ENCODE assay signal across 8 cellular contexts in the genomic region with DNA sequence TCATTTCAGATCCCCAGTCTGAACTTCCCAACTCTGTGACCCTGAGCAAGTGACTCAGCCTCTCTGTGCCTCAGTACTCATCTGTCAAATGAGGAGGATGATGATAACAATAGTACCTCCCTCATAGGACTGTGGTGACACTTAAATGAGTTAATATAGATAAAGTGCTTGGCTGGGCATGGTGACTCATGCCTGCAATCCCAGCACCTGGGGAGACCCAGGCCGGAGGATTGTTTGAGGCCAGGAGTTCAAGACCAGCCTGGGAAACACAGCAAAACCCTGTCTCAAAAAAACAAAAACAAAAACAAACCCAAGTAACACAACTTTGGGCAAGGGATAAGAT. TPM values are rescaled to one million over a fixed set of nuclear protein-coding genes. Genes with fewer than 3 reads are reported as not detected.
DNase-seq lines count a peak whose midpoint lies in the region; ATAC-seq and TF ChIP-seq lines count a peak whose summit lies in the region.

No MANE protein-coding gene starts in this region.

- H3K4me1 Mint-ChIP-seq in HFFc6 (ENCODE audit: low read depth) = peaks cover 70% of the 10 kb centered on the region
- H3K4me1 Mint-ChIP-seq in T-cell = peaks cover 89 to 93% (median 89%) of the 10 kb centered on the region in 3 donors

- H3K36me3 Mint-ChIP-seq in HFFc6 (ENCODE audit: low read depth) = no peaks in the 10 kb centered on the region
- H3K36me3 Mint-ChIP-seq in T-cell = peaks cover 7% of the 10 kb centered on the region

- H3K4me3 Mint-ChIP-seq in HFFc6 = peak overlapping the region; percentile 15; the same call in 1 of the 2 replicates
- H3K4me3 Mint-ChIP-seq in T-cell = peak overlapping the region; percentile 80 to 90 (median 88)

- POLR2A ChIA-PET in T-cell (lab: Charles Lee) = interaction anchor here (0.7 to 2.3 kb wide), 3 partner anchors 50 to 729 kb away, joined by 3 to 7 read pairs (median 3); no protein-coding TSS in a partner anchor

- DNase-seq in HFFc6 (no peak), T-cell (peak in 3 of 34 experiments; percentile 4 to 48 (median 44)), dermis blood vessel endothelial cell (peak; percentile 56), NCI-H2171 treated with DMSO at 0.1 percent for 48 hours (lab: John Stamatoyannopoulos, UW) (no peak), NCI-H524 treated with DMSO at 0.1 percent for 48 hours (lab: John Stamatoyannopoulos, UW) (no peak)
- peak in 2 of 3 donors; percentile 17 to 30 for DNase-seq in stimulated activated CD4-positive, alpha-beta T cell treated with anti-CD3 and anti-CD28 coated beads, TNF-alpha, amount 100 ng/mL, for 1 hour (ENCODE audit: low read depth in 3 of 3, low spot score in 1 of 3)

- ATAC-seq in T-cell (replicated peaks in 1 of 4) (peak in 3 of 4 experiments; percentile 1 to 16 (median 9)), HG03571 (IDR thresholded peaks at IDR 0.05; ENCODE audit: unreplicated experiment) (no peak), HG02571 (IDR thresholded peaks at IDR 0.05; ENCODE audit: unreplicated experiment) (no peak)

- H3K27me3 Mint-ChIP-seq in HFFc6 (ENCODE audit: insufficient read depth) (peaks cover 3% of the 10 kb centered on the region; the same call in 1 of the 2 replicates), T-cell (no peaks in the 10 kb centered on the region)

- H3K9me3 Mint-ChIP-seq in HFFc6 = no peaks in the 10 kb centered on the region
- H3K9me3 Mint-ChIP-seq in T-cell = no peaks in the 10 kb centered on the region

- H3K27ac Mint-ChIP-seq in HFFc6 (peak overlapping the region; percentile 81), T-cell (peak overlapping the region; percentile 98 to 99)

- CTCF ChIA-PET in T-cell (lab: Charles Lee) = interaction anchor here in 1 of 2 donors (0.7 to 3.7 kb wide), 6 partner anchors 25 to 85 kb away, joined by 3 to 37 read pairs (median 5); no protein-coding TSS in a partner anchor

- TF ChIP-seq CTCF in HFFc6 (IDR thresholded peaks at IDR 0.05) = no peak

RNA-seq across cellular contexts. Expression of a gene that starts 4.8 kb away (rescaled TPM):
- 100 to 1,000 TPM; 116 to 134 (median 124) TPM for total RNA-seq in HFFc6 (2021; fragmentation: NEBNext Ultra II Directional; extraction: Animal tissue kit (Norgen Biotek cat#: 25700))
- total RNA-seq in T-cell (10 to 100 TPM; 81.0 to 94.5 (median 87.1) TPM), dermis blood vessel endothelial cell (223 and 442 TPM in 2 replicates)

Comparison
In these comparisons a context has a peak if more than half of its experiments do, and no peak if none do; other contexts are left out.
1. DNase-seq: peak in dermis blood vessel endothelial cell (single experiment) and stimulated activated CD4-positive, alpha-beta T cell treated with anti-CD3 and anti-CD28 coated beads, TNF-alpha, amount 100 ng/mL, for 1 hour (2 of 3); none in HFFc6 (single experiment), NCI-H2171 treated with DMSO at 0.1 percent for 48 hours (single experiment) and NCI-H524 treated with DMSO at 0.1 percent for 48 hours (single experiment).
2. ATAC-seq: peak in T-cell (3 of 4); none in HG03571 (single experiment) and HG02571 (single experiment).